Comparison of ENCODE assay signal across 1 cellular context in the genomic region with DNA sequence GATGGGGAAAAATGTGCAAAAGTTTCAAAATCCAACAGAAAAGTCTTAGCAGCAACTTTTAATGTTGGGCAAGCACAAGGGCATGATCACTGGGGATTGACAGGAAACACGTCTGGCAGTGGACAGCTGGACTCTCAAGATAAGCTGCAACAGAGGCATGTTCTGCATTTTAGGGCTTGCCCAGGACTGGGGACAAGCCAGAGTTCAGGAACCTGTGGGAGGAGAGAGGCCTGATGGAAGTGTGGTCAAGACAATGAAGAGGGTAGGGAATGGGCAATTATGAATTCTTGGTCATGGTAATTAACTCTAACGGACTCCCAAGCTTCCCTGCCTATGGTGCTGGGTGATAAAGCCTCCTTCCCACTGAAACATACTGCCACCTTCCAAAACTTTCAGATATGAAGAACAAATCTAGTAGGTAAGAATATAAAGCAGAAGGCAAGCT.
TF ChIP-seq lines count a peak whose summit lies in the region.

No MANE protein-coding gene starts in this region.

TF ChIP-seq in K562, 482 proteins besides CTCF, POLR2A, EP300 and RAD21 (continued from another document and continues in another):
- TF ChIP-seq NEUROD1 (IDR thresholded peaks at IDR 0.05; ENCODE audit: borderline replicate concordance, low read depth, low read length, partially characterized antibody) (peak; percentile 81), TBP (optimal IDR thresholded peaks at IDR 0.05; ENCODE audit: low read depth, low read length) (no peak), BCL6 (CRISPR knock-in tag; IDR thresholded peaks at IDR 0.05) (no peak), SMAD2 (IDR thresholded peaks at IDR 0.05; ENCODE audit: low read depth, low read length) (no peak), CBX1 (IDR thresholded peaks at IDR 0.05; ENCODE audit: low read depth) (no peak), POLR2G (IDR thresholded peaks at IDR 0.05; ENCODE audit: low read depth, low read length) (no peak), RCOR1 (IDR thresholded peaks at IDR 0.05; ENCODE audit: borderline replicate concordance in 1 of 2, low read depth in 2 of 2, low read length in 2 of 2) (peak in 1 of 2 experiments; percentile 85; a peak in 3 of 4 replicates), HCFC1 (IDR thresholded peaks at IDR 0.05; ENCODE audit: low read depth, low read length) (no peak), ZNF408 (CRISPR knock-in tag; IDR thresholded peaks at IDR 0.05; ENCODE audit: low read depth) (no peak), GABPB2 (CRISPR knock-in tag; conservative IDR thresholded peaks at IDR 0.05) (no peak), TAF7 (tag; IDR thresholded peaks at IDR 0.05) (no peak), FIP1L1 (IDR thresholded peaks at IDR 0.05; ENCODE audit: low read depth, low read length, poor library complexity, severe bottlenecking) (no peak), ZNF75A (CRISPR knock-in tag; IDR thresholded peaks at IDR 0.05) (no peak), ZNF436 (CRISPR knock-in tag; IDR thresholded peaks at IDR 0.05) (no peak), NELFE (IDR thresholded peaks at IDR 0.05; ENCODE audit: insufficient read depth, insufficient read length) (no peak), HNRNPH1 (optimal IDR thresholded peaks at IDR 0.05; ENCODE audit: low read depth, low read length) (no peak), KDM2B (CRISPR knock-in tag; IDR thresholded peaks at IDR 0.05) (no peak), CC2D1A (IDR thresholded peaks at IDR 0.05) (peak; percentile 74; the same call in 1 of the 2 replicates), TAF15 (IDR thresholded peaks at IDR 0.05; ENCODE audit: low read depth, low read length) (no peak), JUNB (CRISPR knock-in tag; conservative IDR thresholded peaks at IDR 0.05) (no peak), GATAD2B (IDR thresholded peaks at IDR 0.05; ENCODE audit: borderline replicate concordance) (peak; percentile 89), RBM17 (IDR thresholded peaks at IDR 0.05; ENCODE audit: borderline replicate concordance, low read depth, low read length) (no peak), ZNF354B (CRISPR knock-in tag; IDR thresholded peaks at IDR 0.05) (no peak), HMGN3 (IDR thresholded peaks at IDR 0.05; ENCODE audit: borderline replicate concordance, extremely low read depth, insufficient read length, low read depth, low read length) (no peak), NR1H2 (CRISPR knock-in tag; IDR thresholded peaks at IDR 0.05) (no peak), KHSRP (IDR thresholded peaks at IDR 0.05) (peak; percentile 59; the same call in 1 of the 2 replicates), ZSCAN29 (IDR thresholded peaks at IDR 0.05) (no peak), FOXJ2 (tag; IDR thresholded peaks at IDR 0.05) (peak; percentile 63; the same call in 1 of the 2 replicates)
- TF ChIP-seq, protein P1, sequence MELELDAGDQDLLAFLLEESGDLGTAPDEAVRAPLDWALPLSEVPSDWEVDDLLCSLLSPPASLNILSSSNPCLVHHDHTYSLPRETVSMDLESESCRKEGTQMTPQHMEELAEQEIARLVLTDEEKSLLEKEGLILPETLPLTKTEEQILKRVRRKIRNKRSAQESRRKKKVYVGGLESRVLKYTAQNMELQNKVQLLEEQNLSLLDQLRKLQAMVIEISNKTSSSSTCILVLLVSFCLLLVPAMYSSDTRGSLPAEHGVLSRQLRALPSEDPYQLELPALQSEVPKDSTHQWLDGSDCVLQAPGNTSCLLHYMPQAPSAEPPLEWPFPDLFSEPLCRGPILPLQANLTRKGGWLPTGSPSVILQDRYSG (tag; conservative IDR thresholded peaks at IDR 0.05; ENCODE audit: low read depth), result peak; percentile 72; the same call in 1 of the 2 replicates
- TF ChIP-seq, protein P2, sequence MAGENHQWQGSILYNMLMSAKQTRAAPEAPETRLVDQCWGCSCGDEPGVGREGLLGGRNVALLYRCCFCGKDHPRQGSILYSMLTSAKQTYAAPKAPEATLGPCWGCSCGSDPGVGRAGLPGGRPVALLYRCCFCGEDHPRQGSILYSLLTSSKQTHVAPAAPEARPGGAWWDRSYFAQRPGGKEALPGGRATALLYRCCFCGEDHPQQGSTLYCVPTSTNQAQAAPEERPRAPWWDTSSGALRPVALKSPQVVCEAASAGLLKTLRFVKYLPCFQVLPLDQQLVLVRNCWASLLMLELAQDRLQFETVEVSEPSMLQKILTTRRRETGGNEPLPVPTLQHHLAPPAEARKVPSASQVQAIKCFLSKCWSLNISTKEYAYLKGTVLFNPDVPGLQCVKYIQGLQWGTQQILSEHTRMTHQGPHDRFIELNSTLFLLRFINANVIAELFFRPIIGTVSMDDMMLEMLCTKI (IDR thresholded peaks at IDR 0.05; ENCODE audit: partially characterized antibody), result no peak
- TF ChIP-seq, protein P3, sequence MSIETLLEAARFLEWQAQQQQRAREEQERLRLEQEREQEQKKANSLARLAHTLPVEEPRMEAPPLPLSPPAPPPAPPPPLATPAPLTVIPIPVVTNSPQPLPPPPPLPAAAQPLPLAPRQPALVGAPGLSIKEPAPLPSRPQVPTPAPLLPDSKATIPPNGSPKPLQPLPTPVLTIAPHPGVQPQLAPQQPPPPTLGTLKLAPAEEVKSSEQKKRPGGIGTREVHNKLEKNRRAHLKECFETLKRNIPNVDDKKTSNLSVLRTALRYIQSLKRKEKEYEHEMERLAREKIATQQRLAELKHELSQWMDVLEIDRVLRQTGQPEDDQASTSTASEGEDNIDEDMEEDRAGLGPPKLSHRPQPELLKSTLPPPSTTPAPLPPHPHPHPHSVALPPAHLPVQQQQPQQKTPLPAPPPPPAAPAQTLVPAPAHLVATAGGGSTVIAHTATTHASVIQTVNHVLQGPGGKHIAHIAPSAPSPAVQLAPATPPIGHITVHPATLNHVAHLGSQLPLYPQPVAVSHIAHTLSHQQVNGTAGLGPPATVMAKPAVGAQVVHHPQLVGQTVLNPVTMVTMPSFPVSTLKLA (conservative IDR thresholded peaks at IDR 0.05), result peak; percentile 38 to 75
- TF ChIP-seq, protein P4, sequence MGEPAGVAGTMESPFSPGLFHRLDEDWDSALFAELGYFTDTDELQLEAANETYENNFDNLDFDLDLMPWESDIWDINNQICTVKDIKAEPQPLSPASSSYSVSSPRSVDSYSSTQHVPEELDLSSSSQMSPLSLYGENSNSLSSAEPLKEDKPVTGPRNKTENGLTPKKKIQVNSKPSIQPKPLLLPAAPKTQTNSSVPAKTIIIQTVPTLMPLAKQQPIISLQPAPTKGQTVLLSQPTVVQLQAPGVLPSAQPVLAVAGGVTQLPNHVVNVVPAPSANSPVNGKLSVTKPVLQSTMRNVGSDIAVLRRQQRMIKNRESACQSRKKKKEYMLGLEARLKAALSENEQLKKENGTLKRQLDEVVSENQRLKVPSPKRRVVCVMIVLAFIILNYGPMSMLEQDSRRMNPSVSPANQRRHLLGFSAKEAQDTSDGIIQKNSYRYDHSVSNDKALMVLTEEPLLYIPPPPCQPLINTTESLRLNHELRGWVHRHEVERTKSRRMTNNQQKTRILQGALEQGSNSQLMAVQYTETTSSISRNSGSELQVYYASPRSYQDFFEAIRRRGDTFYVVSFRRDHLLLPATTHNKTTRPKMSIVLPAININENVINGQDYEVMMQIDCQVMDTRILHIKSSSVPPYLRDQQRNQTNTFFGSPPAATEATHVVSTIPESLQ (CRISPR knock-in tag; IDR thresholded peaks at IDR 0.05), result 0 out of 2 replicates have a peak, but pooled peaks have one; percentile 41
- TF ChIP-seq, protein P5, sequence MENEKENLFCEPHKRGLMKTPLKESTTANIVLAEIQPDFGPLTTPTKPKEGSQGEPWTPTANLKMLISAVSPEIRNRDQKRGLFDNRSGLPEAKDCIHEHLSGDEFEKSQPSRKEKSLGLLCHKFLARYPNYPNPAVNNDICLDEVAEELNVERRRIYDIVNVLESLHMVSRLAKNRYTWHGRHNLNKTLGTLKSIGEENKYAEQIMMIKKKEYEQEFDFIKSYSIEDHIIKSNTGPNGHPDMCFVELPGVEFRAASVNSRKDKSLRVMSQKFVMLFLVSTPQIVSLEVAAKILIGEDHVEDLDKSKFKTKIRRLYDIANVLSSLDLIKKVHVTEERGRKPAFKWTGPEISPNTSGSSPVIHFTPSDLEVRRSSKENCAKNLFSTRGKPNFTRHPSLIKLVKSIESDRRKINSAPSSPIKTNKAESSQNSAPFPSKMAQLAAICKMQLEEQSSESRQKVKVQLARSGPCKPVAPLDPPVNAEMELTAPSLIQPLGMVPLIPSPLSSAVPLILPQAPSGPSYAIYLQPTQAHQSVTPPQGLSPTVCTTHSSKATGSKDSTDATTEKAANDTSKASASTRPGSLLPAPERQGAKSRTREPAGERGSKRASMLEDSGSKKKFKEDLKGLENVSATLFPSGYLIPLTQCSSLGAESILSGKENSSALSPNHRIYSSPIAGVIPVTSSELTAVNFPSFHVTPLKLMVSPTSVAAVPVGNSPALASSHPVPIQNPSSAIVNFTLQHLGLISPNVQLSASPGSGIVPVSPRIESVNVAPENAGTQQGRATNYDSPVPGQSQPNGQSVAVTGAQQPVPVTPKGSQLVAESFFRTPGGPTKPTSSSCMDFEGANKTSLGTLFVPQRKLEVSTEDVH (IDR thresholded peaks at IDR 0.05; ENCODE audit: low read depth, partially characterized antibody), result no peak
- TF ChIP-seq, protein P6, sequence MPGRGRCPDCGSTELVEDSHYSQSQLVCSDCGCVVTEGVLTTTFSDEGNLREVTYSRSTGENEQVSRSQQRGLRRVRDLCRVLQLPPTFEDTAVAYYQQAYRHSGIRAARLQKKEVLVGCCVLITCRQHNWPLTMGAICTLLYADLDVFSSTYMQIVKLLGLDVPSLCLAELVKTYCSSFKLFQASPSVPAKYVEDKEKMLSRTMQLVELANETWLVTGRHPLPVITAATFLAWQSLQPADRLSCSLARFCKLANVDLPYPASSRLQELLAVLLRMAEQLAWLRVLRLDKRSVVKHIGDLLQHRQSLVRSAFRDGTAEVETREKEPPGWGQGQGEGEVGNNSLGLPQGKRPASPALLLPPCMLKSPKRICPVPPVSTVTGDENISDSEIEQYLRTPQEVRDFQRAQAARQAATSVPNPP (IDR thresholded peaks at IDR 0.05; ENCODE audit: borderline replicate concordance, insufficient read depth, insufficient read length), result no peak
- TF ChIP-seq, protein P7, sequence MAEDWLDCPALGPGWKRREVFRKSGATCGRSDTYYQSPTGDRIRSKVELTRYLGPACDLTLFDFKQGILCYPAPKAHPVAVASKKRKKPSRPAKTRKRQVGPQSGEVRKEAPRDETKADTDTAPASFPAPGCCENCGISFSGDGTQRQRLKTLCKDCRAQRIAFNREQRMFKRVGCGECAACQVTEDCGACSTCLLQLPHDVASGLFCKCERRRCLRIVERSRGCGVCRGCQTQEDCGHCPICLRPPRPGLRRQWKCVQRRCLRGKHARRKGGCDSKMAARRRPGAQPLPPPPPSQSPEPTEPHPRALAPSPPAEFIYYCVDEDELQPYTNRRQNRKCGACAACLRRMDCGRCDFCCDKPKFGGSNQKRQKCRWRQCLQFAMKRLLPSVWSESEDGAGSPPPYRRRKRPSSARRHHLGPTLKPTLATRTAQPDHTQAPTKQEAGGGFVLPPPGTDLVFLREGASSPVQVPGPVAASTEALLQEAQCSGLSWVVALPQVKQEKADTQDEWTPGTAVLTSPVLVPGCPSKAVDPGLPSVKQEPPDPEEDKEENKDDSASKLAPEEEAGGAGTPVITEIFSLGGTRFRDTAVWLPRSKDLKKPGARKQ (CRISPR knock-in tag; IDR thresholded peaks at IDR 0.05), result no peak
- TF ChIP-seq, protein P8, sequence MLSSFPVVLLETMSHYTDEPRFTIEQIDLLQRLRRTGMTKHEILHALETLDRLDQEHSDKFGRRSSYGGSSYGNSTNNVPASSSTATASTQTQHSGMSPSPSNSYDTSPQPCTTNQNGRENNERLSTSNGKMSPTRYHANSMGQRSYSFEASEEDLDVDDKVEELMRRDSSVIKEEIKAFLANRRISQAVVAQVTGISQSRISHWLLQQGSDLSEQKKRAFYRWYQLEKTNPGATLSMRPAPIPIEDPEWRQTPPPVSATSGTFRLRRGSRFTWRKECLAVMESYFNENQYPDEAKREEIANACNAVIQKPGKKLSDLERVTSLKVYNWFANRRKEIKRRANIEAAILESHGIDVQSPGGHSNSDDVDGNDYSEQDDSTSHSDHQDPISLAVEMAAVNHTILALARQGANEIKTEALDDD (IDR thresholded peaks at IDR 0.05), result peak; percentile 72
- TF ChIP-seq, protein P9, sequence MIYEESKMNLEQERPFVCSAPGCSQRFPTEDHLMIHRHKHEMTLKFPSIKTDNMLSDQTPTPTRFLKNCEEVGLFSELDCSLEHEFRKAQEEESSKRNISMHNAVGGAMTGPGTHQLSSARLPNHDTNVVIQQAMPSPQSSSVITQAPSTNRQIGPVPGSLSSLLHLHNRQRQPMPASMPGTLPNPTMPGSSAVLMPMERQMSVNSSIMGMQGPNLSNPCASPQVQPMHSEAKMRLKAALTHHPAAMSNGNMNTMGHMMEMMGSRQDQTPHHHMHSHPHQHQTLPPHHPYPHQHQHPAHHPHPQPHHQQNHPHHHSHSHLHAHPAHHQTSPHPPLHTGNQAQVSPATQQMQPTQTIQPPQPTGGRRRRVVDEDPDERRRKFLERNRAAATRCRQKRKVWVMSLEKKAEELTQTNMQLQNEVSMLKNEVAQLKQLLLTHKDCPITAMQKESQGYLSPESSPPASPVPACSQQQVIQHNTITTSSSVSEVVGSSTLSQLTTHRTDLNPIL (CRISPR knock-in tag; IDR thresholded peaks at IDR 0.05), result no peak
- TF ChIP-seq, protein P10, sequence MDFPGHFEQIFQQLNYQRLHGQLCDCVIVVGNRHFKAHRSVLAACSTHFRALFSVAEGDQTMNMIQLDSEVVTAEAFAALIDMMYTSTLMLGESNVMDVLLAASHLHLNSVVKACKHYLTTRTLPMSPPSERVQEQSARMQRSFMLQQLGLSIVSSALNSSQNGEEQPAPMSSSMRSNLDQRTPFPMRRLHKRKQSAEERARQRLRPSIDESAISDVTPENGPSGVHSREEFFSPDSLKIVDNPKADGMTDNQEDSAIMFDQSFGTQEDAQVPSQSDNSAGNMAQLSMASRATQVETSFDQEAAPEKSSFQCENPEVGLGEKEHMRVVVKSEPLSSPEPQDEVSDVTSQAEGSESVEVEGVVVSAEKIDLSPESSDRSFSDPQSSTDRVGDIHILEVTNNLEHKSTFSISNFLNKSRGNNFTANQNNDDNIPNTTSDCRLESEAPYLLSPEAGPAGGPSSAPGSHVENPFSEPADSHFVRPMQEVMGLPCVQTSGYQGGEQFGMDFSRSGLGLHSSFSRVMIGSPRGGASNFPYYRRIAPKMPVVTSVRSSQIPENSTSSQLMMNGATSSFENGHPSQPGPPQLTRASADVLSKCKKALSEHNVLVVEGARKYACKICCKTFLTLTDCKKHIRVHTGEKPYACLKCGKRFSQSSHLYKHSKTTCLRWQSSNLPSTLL (IDR thresholded peaks at IDR 0.05), result no peak
- TF ChIP-seq, protein P11, sequence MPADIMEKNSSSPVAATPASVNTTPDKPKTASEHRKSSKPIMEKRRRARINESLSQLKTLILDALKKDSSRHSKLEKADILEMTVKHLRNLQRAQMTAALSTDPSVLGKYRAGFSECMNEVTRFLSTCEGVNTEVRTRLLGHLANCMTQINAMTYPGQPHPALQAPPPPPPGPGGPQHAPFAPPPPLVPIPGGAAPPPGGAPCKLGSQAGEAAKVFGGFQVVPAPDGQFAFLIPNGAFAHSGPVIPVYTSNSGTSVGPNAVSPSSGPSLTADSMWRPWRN (IDR thresholded peaks at IDR 0.05; ENCODE audit: low read depth), result peak; percentile 71
